ENCODE assay signal across 1 cellular context in genomic region chr15:67127334-67127664, GRCh38.
TF ChIP-seq lines count a peak whose summit lies in the region.

No MANE protein-coding gene starts in this region.

TF ChIP-seq in A549, 52 proteins besides CTCF, POLR2A, EP300 and RAD21 (continued from another document):
- TF ChIP-seq MAX (IDR thresholded peaks at IDR 0.05) (peak; percentile 47; the same call in 1 of the 2 replicates), NR3C1 (IDR thresholded peaks at IDR 0.05) (no peak), CBX8 (IDR thresholded peaks at IDR 0.05) (no peak), FOSB (CRISPR knock-in tag; IDR thresholded peaks at IDR 0.05) (0 out of 2 replicates have a peak, but pooled peaks have one; percentile 7), JUNB (IDR thresholded peaks at IDR 0.05) (no peak), E2F6 (IDR thresholded peaks at IDR 0.05; ENCODE audit: borderline replicate concordance, low read depth) (peak; percentile 1; the same call in 1 of the 2 replicates), EHF (CRISPR knock-in tag; IDR thresholded peaks at IDR 0.05) (no peak; the same call in 1 of the 2 replicates), MAFK (IDR thresholded peaks at IDR 0.05; ENCODE audit: partially characterized antibody) (peak; percentile 8), ZSCAN20 (CRISPR knock-in tag; IDR thresholded peaks at IDR 0.05) (no peak), CHD2 (IDR thresholded peaks at IDR 0.05; ENCODE audit: low read length, partially characterized antibody) (no peak), NFE2L2 (conservative IDR thresholded peaks at IDR 0.05; ENCODE audit: low read length) (no peak), POLR2AphosphoS2 (conservative IDR thresholded peaks at IDR 0.05; ENCODE audit: low read length) (no peak), RFX5 (IDR thresholded peaks at IDR 0.05) (no peak), USF2 (IDR thresholded peaks at IDR 0.05) (no peak)
- TF ChIP-seq, protein P1, sequence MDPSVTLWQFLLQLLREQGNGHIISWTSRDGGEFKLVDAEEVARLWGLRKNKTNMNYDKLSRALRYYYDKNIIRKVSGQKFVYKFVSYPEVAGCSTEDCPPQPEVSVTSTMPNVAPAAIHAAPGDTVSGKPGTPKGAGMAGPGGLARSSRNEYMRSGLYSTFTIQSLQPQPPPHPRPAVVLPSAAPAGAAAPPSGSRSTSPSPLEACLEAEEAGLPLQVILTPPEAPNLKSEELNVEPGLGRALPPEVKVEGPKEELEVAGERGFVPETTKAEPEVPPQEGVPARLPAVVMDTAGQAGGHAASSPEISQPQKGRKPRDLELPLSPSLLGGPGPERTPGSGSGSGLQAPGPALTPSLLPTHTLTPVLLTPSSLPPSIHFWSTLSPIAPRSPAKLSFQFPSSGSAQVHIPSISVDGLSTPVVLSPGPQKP (IDR thresholded peaks at IDR 0.05; ENCODE audit: low read depth, low read length): no peak
- TF ChIP-seq, protein P2, sequence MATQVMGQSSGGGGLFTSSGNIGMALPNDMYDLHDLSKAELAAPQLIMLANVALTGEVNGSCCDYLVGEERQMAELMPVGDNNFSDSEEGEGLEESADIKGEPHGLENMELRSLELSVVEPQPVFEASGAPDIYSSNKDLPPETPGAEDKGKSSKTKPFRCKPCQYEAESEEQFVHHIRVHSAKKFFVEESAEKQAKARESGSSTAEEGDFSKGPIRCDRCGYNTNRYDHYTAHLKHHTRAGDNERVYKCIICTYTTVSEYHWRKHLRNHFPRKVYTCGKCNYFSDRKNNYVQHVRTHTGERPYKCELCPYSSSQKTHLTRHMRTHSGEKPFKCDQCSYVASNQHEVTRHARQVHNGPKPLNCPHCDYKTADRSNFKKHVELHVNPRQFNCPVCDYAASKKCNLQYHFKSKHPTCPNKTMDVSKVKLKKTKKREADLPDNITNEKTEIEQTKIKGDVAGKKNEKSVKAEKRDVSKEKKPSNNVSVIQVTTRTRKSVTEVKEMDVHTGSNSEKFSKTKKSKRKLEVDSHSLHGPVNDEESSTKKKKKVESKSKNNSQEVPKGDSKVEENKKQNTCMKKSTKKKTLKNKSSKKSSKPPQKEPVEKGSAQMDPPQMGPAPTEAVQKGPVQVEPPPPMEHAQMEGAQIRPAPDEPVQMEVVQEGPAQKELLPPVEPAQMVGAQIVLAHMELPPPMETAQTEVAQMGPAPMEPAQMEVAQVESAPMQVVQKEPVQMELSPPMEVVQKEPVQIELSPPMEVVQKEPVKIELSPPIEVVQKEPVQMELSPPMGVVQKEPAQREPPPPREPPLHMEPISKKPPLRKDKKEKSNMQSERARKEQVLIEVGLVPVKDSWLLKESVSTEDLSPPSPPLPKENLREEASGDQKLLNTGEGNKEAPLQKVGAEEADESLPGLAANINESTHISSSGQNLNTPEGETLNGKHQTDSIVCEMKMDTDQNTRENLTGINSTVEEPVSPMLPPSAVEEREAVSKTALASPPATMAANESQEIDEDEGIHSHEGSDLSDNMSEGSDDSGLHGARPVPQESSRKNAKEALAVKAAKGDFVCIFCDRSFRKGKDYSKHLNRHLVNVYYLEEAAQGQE (IDR thresholded peaks at IDR 0.05): no peak
